8 cellular contexts compared by ENCODE assay signal in the genomic region with DNA sequence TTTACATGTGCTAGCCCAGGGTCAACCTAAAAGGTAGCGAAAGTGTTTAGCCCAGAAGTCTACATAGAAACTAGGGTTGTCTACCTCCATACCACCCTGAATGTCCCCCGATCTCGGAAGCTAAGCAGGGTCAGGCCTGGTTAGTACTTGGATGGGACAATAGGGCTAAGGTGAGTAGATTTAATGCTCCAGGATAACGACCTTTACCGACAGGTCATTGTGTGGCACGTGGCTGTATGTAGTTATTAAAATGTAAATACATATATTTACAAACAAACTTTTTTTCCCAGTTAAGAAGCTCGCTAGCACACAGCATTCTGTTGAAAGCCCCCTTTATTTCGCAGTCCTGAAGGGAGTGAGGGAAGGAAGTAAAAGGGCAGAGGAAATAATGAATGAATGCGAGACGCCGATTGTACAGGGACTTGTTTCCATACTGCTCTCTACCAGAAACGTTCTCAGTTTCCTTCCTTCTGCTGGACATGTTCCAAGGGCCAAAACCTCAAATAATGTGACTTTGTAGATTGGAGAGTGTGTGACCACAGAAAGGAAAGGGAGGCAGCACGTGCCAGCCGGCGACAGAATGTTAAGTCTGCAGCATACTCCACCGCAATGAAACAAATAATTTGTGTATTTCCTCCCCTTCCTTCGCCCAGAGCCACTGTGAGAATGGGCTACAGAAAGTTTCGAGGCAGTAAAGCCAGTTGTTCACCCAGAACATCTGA. TPM values are rescaled to one million over a fixed set of nuclear protein-coding genes. Genes with fewer than 3 reads are reported as not detected.
DNase-seq lines count a peak whose midpoint lies in the region; ATAC-seq, FAIRE-seq and TF ChIP-seq lines count a peak whose summit lies in the region.

No MANE protein-coding gene starts in this region.

- POLR2A ChIA-PET in endothelial cell of umbilical vein (lab: Charles Lee), result no interaction called here

- H3K27ac Mint-ChIP-seq in type B pancreatic cell, result peak overlapping the region; percentile 94

- no peak for FAIRE-seq in endothelial cell of umbilical vein (lab: Jason Lieb, UNC)

- H3K9me3 Mint-ChIP-seq in type B pancreatic cell, result no peaks in the 10 kb centered on the region

- peak overlapping the region; percentile 84 for H2AFZ ChIP-seq in endothelial cell of umbilical vein (ENCODE audit: low read depth, low read length)

- H3K4me1 Mint-ChIP-seq in type B pancreatic cell (ENCODE audit: unreplicated experiment), result peaks cover 14% of the 10 kb centered on the region

- no peak for TF ChIP-seq CTCF in endothelial cell of umbilical vein (IDR thresholded peaks at IDR 0.05; ENCODE audit: extremely low read depth in 1 of 2, insufficient read depth in 1 of 2, low read depth in 1 of 2, low read length in 2 of 2)
- TF ChIP-seq CTCF in type B pancreatic cell (conservative IDR thresholded peaks at IDR 0.05), result no peak

- H3K4me1 ChIP-seq in endothelial cell of umbilical vein (ENCODE audit: control insufficient read depth, extremely low read depth, insufficient read depth, low read length) (peaks cover 18% of the 10 kb centered on the region), muscle layer of duodenum (ENCODE audit: control insufficient read depth in 1 of 2, insufficient read depth in 2 of 2, low read length in 2 of 2) (peaks cover 7 to 23% of the 10 kb centered on the region in 2 donors)

- TF ChIP-seq POLR2A in endothelial cell of umbilical vein (IDR thresholded peaks at IDR 0.05; ENCODE audit: low read depth, low read length), result no peak

- peak overlapping the region; percentile 83 for H3K4me2 ChIP-seq in endothelial cell of umbilical vein (ENCODE audit: insufficient read depth, low read length)

- peak; percentile 10 for ATAC-seq in GM21723 (IDR thresholded peaks at IDR 0.05; ENCODE audit: unreplicated experiment)
- ATAC-seq in HG02763 (IDR thresholded peaks at IDR 0.05; ENCODE audit: unreplicated experiment), result no peak

- peak overlapping the region; percentile 99 for H3K4me3 Mint-ChIP-seq in type B pancreatic cell

- intact Hi-C loops in endothelial cell of umbilical vein (cut with micrococcal nuclease), result loop anchor here (1.0 to 5.0 kb wide), 4 partner anchors 61 to 562 kb away; a partner anchor contains a TSS

- dilution Hi-C loops in endothelial cell of umbilical vein (cut with MboI; ENCODE audit: extremely low pct_ligation_motif_present, low sequenced_read_pairs), result no loop called here

- peak overlapping the region; percentile 52 to 90 (median 59) for H3K4me3 ChIP-seq in endothelial cell of umbilical vein (replicated peaks in 1 of 3; ENCODE audit: insufficient read depth in 1 of 3, low read depth in 1 of 3, low read length in 3 of 3)
- H3K4me3 ChIP-seq in muscle layer of duodenum (ENCODE audit: low read depth in 1 of 2, low read length in 2 of 2), result peak overlapping the region; percentile 87 to 91

- H4K20me1 ChIP-seq in endothelial cell of umbilical vein (replicated peaks; ENCODE audit: control insufficient read depth, extremely low read depth, insufficient read depth, low read length), result no peaks in the 10 kb centered on the region

- H3K9me3 ChIP-seq in endothelial cell of umbilical vein (replicated peaks; ENCODE audit: control insufficient read depth, insufficient read depth, low read length) (no peaks in the 10 kb centered on the region), muscle layer of duodenum (ENCODE audit: control insufficient read depth in 1 of 2, low read length in 2 of 2) (no peaks in the 10 kb centered on the region)

- peaks cover 31% of the 10 kb centered on the region for H3K79me2 ChIP-seq in endothelial cell of umbilical vein (ENCODE audit: control insufficient read depth, insufficient read depth, low read length)

- H3K27ac ChIP-seq in endothelial cell of umbilical vein (ENCODE audit: insufficient read depth, low read depth, low read length) (peak overlapping the region; percentile 65), muscle layer of duodenum (ENCODE audit: low read length) (peak overlapping the region; percentile 64)

- peak; percentile 50 for DNase-seq in ELR (ENCODE audit: low read depth)
- peak; percentile 58 to 82 for DNase-seq in Kasumi-1 (lab: John Stamatoyannopoulos, UW)
- DNase-seq in activated CD4-positive, alpha-beta T cell treated with anti-CD3 and anti-CD28 coated beads, Interleukin-2, amount 50 U/mL, for 1 hour, result peak; percentile 50
- DNase-seq in endothelial cell of umbilical vein (ENCODE audit: low read depth, low spot score), result peak; percentile 71
- DNase-seq in type B pancreatic cell (ENCODE audit: extremely low spot score, unreplicated experiment), result no peak

- no peaks in the 10 kb centered on the region for H3K9me1 ChIP-seq in endothelial cell of umbilical vein (replicated peaks; ENCODE audit: control insufficient read depth, extremely low read depth, insufficient read depth, low read length)

- H3K36me3 Mint-ChIP-seq in type B pancreatic cell, result peaks cover 4% of the 10 kb centered on the region

- CTCF ChIA-PET in endothelial cell of umbilical vein (lab: Charles Lee), result interaction anchor here (0.8 to 1.5 kb wide), 6 partner anchors 11 to 975 kb away, joined by 3 to 10 read pairs (median 4); no protein-coding TSS in a partner anchor

- peak overlapping the region; percentile 88 for H3K9ac ChIP-seq in endothelial cell of umbilical vein (replicated peaks; ENCODE audit: extremely low read depth, insufficient read depth, low read length)

- no peaks in the 10 kb centered on the region for H3K36me3 ChIP-seq in endothelial cell of umbilical vein (ENCODE audit: control insufficient read depth in 2 of 2, extremely low read depth in 1 of 2, insufficient read depth in 2 of 2, low read length in 2 of 2)
- H3K36me3 ChIP-seq in muscle layer of duodenum (ENCODE audit: control insufficient read depth in 1 of 2, insufficient read depth in 2 of 2, low read length in 2 of 2), result no peaks in the 10 kb centered on the region

- BruUV-seq in endothelial cell of umbilical vein (replicated peaks; lab: Mats Ljungman, UMichigan), result TSS peak; percentile 61

- H3K27me3 ChIP-seq in endothelial cell of umbilical vein (ENCODE audit: control insufficient read depth in 2 of 2, insufficient read depth in 2 of 2, low read length in 2 of 2) (no peaks in the 10 kb centered on the region), muscle layer of duodenum (ENCODE audit: low read depth, low read length) (no peaks in the 10 kb centered on the region)

- no peaks in the 10 kb centered on the region for H3K27me3 Mint-ChIP-seq in type B pancreatic cell

TF ChIP-seq in endothelial cell of umbilical vein, 7 proteins besides CTCF, POLR2A, EP300 and RAD21:
- no peak for TF ChIP-seq GATA2 (IDR thresholded peaks at IDR 0.05; ENCODE audit: insufficient read depth, insufficient read length, low read depth, low read length)
- TF ChIP-seq, protein P1, sequence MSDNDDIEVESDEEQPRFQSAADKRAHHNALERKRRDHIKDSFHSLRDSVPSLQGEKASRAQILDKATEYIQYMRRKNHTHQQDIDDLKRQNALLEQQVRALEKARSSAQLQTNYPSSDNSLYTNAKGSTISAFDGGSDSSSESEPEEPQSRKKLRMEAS (IDR thresholded peaks at IDR 0.05; ENCODE audit: insufficient read depth, insufficient read length), result peak; percentile 48
- peak; percentile 7 for TF ChIP-seq MYC (IDR thresholded peaks at IDR 0.05; ENCODE audit: low read depth, low read length)

RNA-seq across cellular contexts. Expression of a gene that starts 0.6 kb away (rescaled TPM):
- 9.8 and 11.3 TPM in 2 replicates for total RNA-seq in endothelial cell of umbilical vein
- polyA plus RNA-seq in endothelial cell of umbilical vein, result 4.3 and 5.4 TPM in 2 replicates
- polyA plus RNA-seq in endothelial cell of umbilical vein (2011; cell fraction: cytosol; rRNA removed), result 3.2 and 4.1 TPM in 2 replicates
- polyA plus RNA-seq in endothelial cell of umbilical vein (2011; cell fraction: nucleus; rRNA removed), result 20.3 and 32.5 TPM in 2 replicates
- 8.3 and 9.9 TPM in 2 replicates for polyA plus RNA-seq in endothelial cell of umbilical vein (2012)
- polyA minus RNA-seq in endothelial cell of umbilical vein, result 5.1 and 5.3 TPM in 2 replicates
- 2.9 TPM for polyA minus RNA-seq in endothelial cell of umbilical vein (2011; cell fraction: cytosol; rRNA and poly(A)+ RNA removed)
- 6.9 and 8.2 TPM in 2 replicates for polyA minus RNA-seq in endothelial cell of umbilical vein (2011; cell fraction: nucleus; rRNA and poly(A)+ RNA removed)
- total RNA-seq in type B pancreatic cell (ENCODE audit: low replicate concordance), result 5.2 and 10.3 TPM in 2 replicates

RNA-seq across cellular contexts. Expression of a gene that starts 0.7 kb away (rescaled TPM):
- total RNA-seq in endothelial cell of umbilical vein (20.0 and 21.7 TPM in 2 replicates), type B pancreatic cell (ENCODE audit: low replicate concordance) (12.8 and 13.1 TPM in 2 replicates)
- polyA plus RNA-seq in endothelial cell of umbilical vein, result 6.9 and 8.7 TPM in 2 replicates
- 13.3 and 13.5 TPM in 2 replicates for polyA plus RNA-seq in endothelial cell of umbilical vein (2011; cell fraction: cytosol; rRNA removed)
- 12.9 and 20.6 TPM in 2 replicates for polyA plus RNA-seq in endothelial cell of umbilical vein (2011; cell fraction: nucleus; rRNA removed)
- polyA plus RNA-seq in endothelial cell of umbilical vein (2012), result 19.4 and 25.0 TPM in 2 replicates
- 24.1 and 28.6 TPM in 2 replicates for polyA minus RNA-seq in endothelial cell of umbilical vein
- polyA minus RNA-seq in endothelial cell of umbilical vein (2011; cell fraction: cytosol; rRNA and poly(A)+ RNA removed), result 15.0 TPM
- polyA minus RNA-seq in endothelial cell of umbilical vein (2011; cell fraction: nucleus; rRNA and poly(A)+ RNA removed), result 22.7 and 26.4 TPM in 2 replicates
